8 cellular contexts compared by ENCODE assay signal in the genomic region with DNA sequence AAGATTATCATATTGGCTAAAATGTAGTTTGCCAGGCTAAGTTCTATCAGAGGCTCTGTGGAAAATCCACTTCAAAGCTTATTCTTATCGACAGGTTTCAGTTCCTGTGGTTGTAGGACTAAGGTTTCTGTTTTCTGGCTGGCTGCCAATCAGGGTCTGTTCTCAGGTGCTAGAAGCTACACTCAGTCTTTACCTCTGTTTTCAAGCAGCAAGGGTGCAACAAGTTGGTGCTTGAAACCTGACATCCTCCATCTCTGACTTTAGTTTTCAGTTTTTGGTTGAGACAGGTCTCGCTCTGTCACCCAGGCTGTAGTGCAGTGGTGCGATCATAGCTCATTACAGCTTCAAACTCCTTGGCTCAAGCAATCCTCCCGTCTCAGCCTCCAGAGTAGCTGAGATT. TPM values are rescaled to one million over a fixed set of nuclear protein-coding genes. Genes with fewer than 3 reads are reported as not detected.
DNase-seq lines count a peak whose midpoint lies in the region; ATAC-seq and TF ChIP-seq lines count a peak whose summit lies in the region.

No MANE protein-coding gene starts in this region.

- H3K9me2 ChIP-seq in MM.1S (replicated peaks; ENCODE audit: insufficient read depth, low read length): no peaks in the 10 kb centered on the region

- no peaks in the 10 kb centered on the region for H3K9me3 Mint-ChIP-seq in activated naive CD4-positive, alpha-beta T cell treated with anti-CD3 and anti-CD28 coated beads, Interleukin-2, amount 10 ng/mL, durations not matched to agents 7 days and 5 days

- H3K4me1 ChIP-seq in DND-41 (ENCODE audit: insufficient read depth, low read length) (no peaks in the 10 kb centered on the region), MM.1S (ENCODE audit: low read length) (peaks cover 22% of the 10 kb centered on the region), psoas muscle (no peaks in the 10 kb centered on the region), prostate gland (replicated peaks) (no peaks in the 10 kb centered on the region)

- H3K36me3 ChIP-seq in DND-41 (ENCODE audit: insufficient read depth, low read length) (peaks cover 81% of the 10 kb centered on the region), MM.1S (replicated peaks; ENCODE audit: insufficient read depth, low read length) (peaks cover 13% of the 10 kb centered on the region), psoas muscle (ENCODE audit: insufficient read depth in 1 of 2, low read depth in 1 of 2) (peaks cover 11 to 89% of the 10 kb centered on the region in 2 donors), prostate gland (no peaks in the 10 kb centered on the region)

- H3F3A ChIP-seq in MM.1S (ENCODE audit: insufficient read depth, low read length): peaks cover 18% of the 10 kb centered on the region

- intact Hi-C loops in psoas muscle (cut with DNase I) (no loop called here), prostate gland (cut with DNase I) (no loop called here)

- H3K4me1 Mint-ChIP-seq in activated naive CD4-positive, alpha-beta T cell treated with anti-CD3 and anti-CD28 coated beads, Interleukin-2, amount 10 ng/mL, durations not matched to agents 7 days and 5 days: peaks cover 52% of the 10 kb centered on the region

- H3K9ac ChIP-seq in DND-41 (ENCODE audit: low read depth, low read length) (no peak overlapping the region), MM.1S (ENCODE audit: low read length) (peak overlapping the region; percentile 15; the same call in 1 of the 2 replicates)

- H4K20me1 ChIP-seq in DND-41 (ENCODE audit: insufficient read depth, low read length) (no peaks in the 10 kb centered on the region), MM.1S (ENCODE audit: insufficient read depth, low read length) (no peaks in the 10 kb centered on the region)

- ATAC-seq in DND-41 (ENCODE audit: insufficient read depth, low read depth) (no peak), GM21423 (IDR thresholded peaks at IDR 0.05; ENCODE audit: unreplicated experiment) (peak; percentile 84), psoas muscle (no peak)

- H3K27me3 ChIP-seq in DND-41 (ENCODE audit: insufficient read depth, low read length, poor library complexity) (no peaks in the 10 kb centered on the region), MM.1S (replicated peaks; ENCODE audit: insufficient read depth, low read length) (no peaks in the 10 kb centered on the region), psoas muscle (ENCODE audit: insufficient read depth in 3 of 3, low read length in 2 of 3) (no peaks in the 10 kb centered on the region), prostate gland (replicated peaks; ENCODE audit: insufficient read depth) (no peaks in the 10 kb centered on the region)

- no peak overlapping the region for H3K4me3 Mint-ChIP-seq in activated naive CD4-positive, alpha-beta T cell treated with anti-CD3 and anti-CD28 coated beads, Interleukin-2, amount 10 ng/mL, durations not matched to agents 7 days and 5 days

- peak overlapping the region; percentile 80 for H3K27ac Mint-ChIP-seq in activated naive CD4-positive, alpha-beta T cell treated with anti-CD3 and anti-CD28 coated beads, Interleukin-2, amount 10 ng/mL, durations not matched to agents 7 days and 5 days

- peaks cover 65% of the 10 kb centered on the region for H3K36me3 Mint-ChIP-seq in activated naive CD4-positive, alpha-beta T cell treated with anti-CD3 and anti-CD28 coated beads, Interleukin-2, amount 10 ng/mL, durations not matched to agents 7 days and 5 days

- H3K4me3 ChIP-seq in DND-41 (ENCODE audit: low read depth in 1 of 2, low read length in 2 of 2): no peak overlapping the region
- H3K4me3 ChIP-seq in MM.1S (ENCODE audit: low read length): no peak overlapping the region; the same call in 1 of the 2 replicates
- H3K4me3 ChIP-seq in psoas muscle: no peak overlapping the region
- H3K4me3 ChIP-seq in prostate gland: no peak overlapping the region

- no peak for TF ChIP-seq CTCF in DND-41 (IDR thresholded peaks at IDR 0.05; ENCODE audit: borderline replicate concordance, extremely low read depth, low read length, poor library complexity, severe bottlenecking)
- no peak for TF ChIP-seq CTCF in MM.1S (IDR thresholded peaks at IDR 0.05; ENCODE audit: low read length)
- no peak for TF ChIP-seq CTCF in psoas muscle (IDR thresholded peaks at IDR 0.05)
- no peak for TF ChIP-seq CTCF in prostate gland (IDR thresholded peaks at IDR 0.05)

- TF ChIP-seq POLR2A in prostate gland (IDR thresholded peaks at IDR 0.05): no peak

- H2AFZ ChIP-seq in DND-41 (ENCODE audit: low read depth, low read length) (no peak overlapping the region), MM.1S (ENCODE audit: low read length) (no peak overlapping the region)

- H3K27me3 Mint-ChIP-seq in activated naive CD4-positive, alpha-beta T cell treated with anti-CD3 and anti-CD28 coated beads, Interleukin-2, amount 10 ng/mL, durations not matched to agents 7 days and 5 days: no peaks in the 10 kb centered on the region

- CTCF ChIA-PET in activated naive CD4-positive, alpha-beta T cell treated with anti-CD3 and anti-CD28 coated beads, Interleukin-2, amount 10 ng/mL, durations not matched to agents 7 days and 5 days (lab: Charles Lee): interaction anchor here (0.6 to 1.3 kb wide), 5 partner anchors 15 to 135 kb away, joined by 3 to 4 read pairs (median 3); partner anchors contain the start of gene TMCO2

- WGBS in psoas muscle, 3 donors: 93 to 95% (median 94%) methylated on average over 4 of the region's 4 CpGs
- 84% methylated on average over 4 of the region's 4 CpGs for WGBS in prostate gland

- DNase-seq in DND-41 (peak; percentile 20), MM.1S (peak; percentile 97), HK-2 (ENCODE audit: unreplicated experiment) (no peak), SHP77 (lab: John Stamatoyannopoulos, UW) (no peak), psoas muscle (no peak), prostate gland (ENCODE audit: low spot score) (no peak)
- DNase-seq in activated naive CD4-positive, alpha-beta T cell treated with anti-CD3 and anti-CD28 coated beads, Interleukin-2, amount 10 ng/mL, durations not matched to agents 7 days and 5 days: peak; percentile 91

- H3K27ac ChIP-seq in DND-41 (ENCODE audit: low read length) (no peak overlapping the region), MM.1S (ENCODE audit: low read length) (peak overlapping the region; percentile 71; the same call in 1 of the 2 replicates), psoas muscle (no peak overlapping the region), prostate gland (no peak overlapping the region)

- H3K4me2 ChIP-seq in DND-41 (ENCODE audit: insufficient read depth, low read length): no peak overlapping the region
- peak overlapping the region; percentile 45; the same call in 1 of the 2 replicates for H3K4me2 ChIP-seq in MM.1S (ENCODE audit: low read depth, low read length)

- H3K9me3 ChIP-seq in DND-41 (ENCODE audit: insufficient read depth, low read length, severe bottlenecking) (no peaks in the 10 kb centered on the region), MM.1S (replicated peaks; ENCODE audit: insufficient read depth, low read length) (no peaks in the 10 kb centered on the region), psoas muscle (peaks cover 8% of the 10 kb centered on the region), prostate gland (no peaks in the 10 kb centered on the region)

- H3K79me2 ChIP-seq in DND-41 (ENCODE audit: insufficient read depth, low read length): no peaks in the 10 kb centered on the region
- peaks cover 33% of the 10 kb centered on the region for H3K79me2 ChIP-seq in MM.1S (ENCODE audit: low read length)

RNA-seq across cellular contexts. Expression of gene TMCO2, which starts 15.3 kb away (rescaled TPM):
- total RNA-seq in psoas muscle: not detected
- under 1 TPM in 1 of 3 donors, not detected in 2; 0.19 TPM for polyA plus RNA-seq in psoas muscle
- 1 to 10 TPM in 1 of 2 donors, not detected in 1; 5.5 TPM for total RNA-seq in prostate gland

RNA-seq across cellular contexts. Expression of gene ZMPSTE24, which starts 25.6 kb away (rescaled TPM):
- 10 to 100 TPM; 12.7 to 26.1 (median 18.9) TPM for total RNA-seq in psoas muscle
- 10 to 100 TPM; 22.2 to 60.2 (median 33.8) TPM for polyA plus RNA-seq in psoas muscle
- 10 to 100 TPM; 32.8 to 57.7 TPM for total RNA-seq in prostate gland

Comparison
In these comparisons a context has a peak if more than half of its experiments do, and no peak if none do; other contexts are left out.
1. DNase-seq: peak in DND-41 (single experiment), MM.1S (single experiment) and activated naive CD4-positive, alpha-beta T cell treated with anti-CD3 and anti-CD28 coated beads, Interleukin-2, amount 10 ng/mL, durations not matched to agents 7 days and 5 days (single experiment); none in HK-2 (single experiment), SHP77 (0 of 2), psoas muscle (0 of 2) and prostate gland (single experiment).